Comparison of ENCODE assay signal across 1 cellular context in genomic region chr3:128496602-128497304, GRCh38.
TF ChIP-seq lines count a peak whose summit lies in the region.

No MANE protein-coding gene starts in this region.

TF ChIP-seq in H1, 55 proteins besides CTCF, POLR2A, EP300 and RAD21:
- TF ChIP-seq NANOG (IDR thresholded peaks at IDR 0.05; ENCODE audit: insufficient read depth, low read depth, low read length, poor library complexity, severe bottlenecking) (no peak), BRCA1 (IDR thresholded peaks at IDR 0.05; ENCODE audit: low read depth, low read length) (no peak), BACH1 (IDR thresholded peaks at IDR 0.05; ENCODE audit: low read length) (no peak), JUND (IDR thresholded peaks at IDR 0.05; ENCODE audit: low read length) (no peak), USF2 (IDR thresholded peaks at IDR 0.05; ENCODE audit: low read length) (no peak; the same call in 1 of the 2 replicates), CEBPB (IDR thresholded peaks at IDR 0.05; ENCODE audit: low read depth, low read length) (no peak), E2F6 (IDR thresholded peaks at IDR 0.05) (peak; percentile 80), ZNF274 (IDR thresholded peaks at IDR 0.05; ENCODE audit: borderline replicate concordance, extremely low read depth, low read length) (no peak), PHF8 (conservative IDR thresholded peaks at IDR 0.05; ENCODE audit: low read depth, low read length) (no peak), HDAC2 (IDR thresholded peaks at IDR 0.05; ENCODE audit: borderline replicate concordance in 1 of 2, low read depth in 2 of 2, low read length in 2 of 2) (no peak), MAFK (IDR thresholded peaks at IDR 0.05; ENCODE audit: low read depth, low read length) (no peak), MAX (IDR thresholded peaks at IDR 0.05) (peak; percentile 92), RFX5 (IDR thresholded peaks at IDR 0.05; ENCODE audit: borderline replicate concordance, low read depth, low read length) (no peak), SAP30 (IDR thresholded peaks at IDR 0.05; ENCODE audit: insufficient read depth, insufficient replicate concordance, low read length) (no peak), EGR1 (IDR thresholded peaks at IDR 0.05; ENCODE audit: borderline replicate concordance, low read depth, low read length) (no peak), SUZ12 (IDR thresholded peaks at IDR 0.05; ENCODE audit: low read length) (peak; percentile 100), ATF2 (IDR thresholded peaks at IDR 0.05; ENCODE audit: low read length) (no peak), FOSL1 (IDR thresholded peaks at IDR 0.05; ENCODE audit: insufficient read depth, low read depth, low read length) (no peak), CREB1 (IDR thresholded peaks at IDR 0.05) (no peak), CTBP2 (IDR thresholded peaks at IDR 0.05; ENCODE audit: borderline replicate concordance, insufficient read depth, insufficient read length, low read length) (no peak), TEAD4 (IDR thresholded peaks at IDR 0.05; ENCODE audit: low read depth, low read length) (no peak), SIRT6 (IDR thresholded peaks at IDR 0.05; ENCODE audit: low read length) (no peak), CHD2 (IDR thresholded peaks at IDR 0.05; ENCODE audit: low read length) (no peak), GTF2F1 (IDR thresholded peaks at IDR 0.05; ENCODE audit: borderline replicate concordance, low read depth, low read length) (no peak), JUN (IDR thresholded peaks at IDR 0.05; ENCODE audit: low read depth, low read length) (no peak), RBBP5 (IDR thresholded peaks at IDR 0.05; ENCODE audit: borderline replicate concordance, low read depth, low read length) (no peak), RNF2 (IDR thresholded peaks at IDR 0.05; ENCODE audit: borderline replicate concordance, low read depth, low read length, missing control alignments, poor library complexity, severe bottlenecking) (peak; percentile 88), EZH2 (IDR thresholded peaks at IDR 0.05; ENCODE audit: low read depth, low read length, severe bottlenecking) (peak; percentile 100), KDM5A (IDR thresholded peaks at IDR 0.05; ENCODE audit: low read length) (no peak), SP4 (IDR thresholded peaks at IDR 0.05; ENCODE audit: low read length) (no peak), KDM1A (IDR thresholded peaks at IDR 0.05; ENCODE audit: borderline replicate concordance, low read length) (no peak), CBX5 (IDR thresholded peaks at IDR 0.05; ENCODE audit: low read depth, low read length) (no peak)
